In genomic region chr4:140289486-140289885, GRCh38 we compare ENCODE assay signal across 24 cellular contexts.
"Had no signal": no experiment of that assay in that cellular context is flagged by ENCODE, and none has a peak within 500 bp of the region (broad histone marks: within the 10 kb centered on the region; RNA-seq: fewer than 3 reads in every experiment).

No MANE protein-coding gene starts in this region.

- H3K27ac ChIP-seq: brain microvascular endothelial cell, coronary artery, heart left ventricle had no signal

- DNase-seq: activated CD4-positive, alpha-beta memory T cell treated with anti-CD3 and anti-CD28 coated beads, Interleukin-2, amount 10 ng/mL, durations not matched to agents 7 days and 5 days; activated CD4-positive, alpha-beta T cell treated with anti-CD3 and anti-CD28 coated beads for 1 hour; activated CD4-positive, alpha-beta T cell treated with anti-CD3 and anti-CD28 coated beads for 4 hours; activated CD4-positive, alpha-beta T cell treated with anti-CD3 and anti-CD28 coated beads, Interleukin-2, amount 10 ng/mL, durations not matched to agents 7 days and 5 days; activated CD4-positive, alpha-beta T cell treated with anti-CD3 and anti-CD28 coated beads, Interleukin-2, amount 50 U/mL, for 4 hours; activated CD4-positive, CD25-positive, alpha-beta regulatory T cell; activated CD8-positive, alpha-beta memory T cell treated with anti-CD3 and anti-CD28 coated beads, Interleukin-2, amount 50 U/mL, for 48 hours; activated effector memory CD4-positive, alpha-beta T cell treated with Interleukin-2 at 50 U/mL for 16 hours; activated gamma-delta T cell treated with Interleukin-2 at 50 U/mL for 16 hours; activated naive CD4-positive, alpha-beta T cell treated with anti-CD3 and anti-CD28 coated beads, Interleukin-2, amount 50 U/mL, for 16 hours; activated naive CD4-positive, alpha-beta T cell treated with Interleukin-2 at 50 U/mL for 16 hours; activated T-cell treated with anti-CD3 and anti-CD28 coated beads for 4 hours; activated T-cell treated with anti-CD3 and anti-CD28 coated beads, Interleukin-2, amount 50 U/mL, for 24 hours; activated T-cell treated with anti-CD3 and anti-CD28 coated beads, Interleukin-2, amount 50 U/mL, for 72 hours; amniotic stem cell; brain microvascular endothelial cell; dorsolateral prefrontal cortex; effector memory CD4-positive, alpha-beta T cell; endodermal cell; foreskin fibroblast; heart left ventricle; T-helper 1 cell; T-helper 17 cell had no signal

- H3K36me3 ChIP-seq: brain microvascular endothelial cell, heart left ventricle had no signal

- H3K27me3 ChIP-seq: dorsolateral prefrontal cortex had no signal

- H3K9me3 ChIP-seq: heart left ventricle had no signal

- H3K4me1 ChIP-seq: heart left ventricle had no signal

- H3K4me3 ChIP-seq: coronary artery, dorsolateral prefrontal cortex, heart left ventricle had no signal
